ENCODE assay signal across 32 cellular contexts in genomic region chr1:233040494-233040893, GRCh38.
"Had no signal": no experiment of that assay in that cellular context is flagged by ENCODE, and none has a peak within 500 bp of the region (broad histone marks: within the 10 kb centered on the region; RNA-seq: fewer than 3 reads in every experiment).

No MANE protein-coding gene starts in this region.

- H3K4me1 Mint-ChIP-seq: nephron progenitor cell; stimulated activated memory B cell treated with anti-CD40 and anti-IgM and Interleukin-4, amounts not matched to agents 10 μg/mL and 1 μg/mL and 100 μg/mL, for 72 hours; stimulated activated naive CD8-positive, alpha-beta T cell treated with anti-CD3 and anti-CD28 coated beads, Interleukin-15, amount 100 ng/mL, for 72 hours had no signal

- H3K4me1 ChIP-seq: neural progenitor cell, parathyroid adenoma, psoas muscle, spleen, suprapubic skin, testis, tibial artery, transverse colon, upper lobe of right lung, uterus had no signal

- H3K9ac ChIP-seq: neural progenitor cell, parathyroid adenoma had no signal

- H3K27ac Mint-ChIP-seq: naive thymus-derived CD8-positive, alpha-beta T cell; natural killer cell treated with Interleukin-12 subunit alpha and Interleukin-12 subunit beta and Interleukin-15 and Interleukin-18, amount 100 ng/mL, for 72 hours; nephron progenitor cell; neural progenitor cell; progenitor cell of endocrine pancreas; stimulated activated memory B cell treated with anti-CD40 and anti-IgM and Interleukin-4, amounts not matched to agents 10 μg/mL and 1 μg/mL and 100 μg/mL, for 72 hours; type B pancreatic cell had no signal

- ATAC-seq: naive thymus-derived CD8-positive, alpha-beta T cell; natural killer cell treated with Interleukin-12 subunit alpha and Interleukin-12 subunit beta and Interleukin-15 and Interleukin-18, amount 100 ng/mL, for 72 hours; psoas muscle; right cardiac atrium; sciatic nerve; stimulated activated memory B cell treated with anti-CD40 and anti-IgM and Interleukin-4, amounts not matched to agents 10 μg/mL and 1 μg/mL and 100 μg/mL, for 72 hours; stimulated activated naive CD8-positive, alpha-beta T cell treated with anti-CD3 and anti-CD28 coated beads, Interleukin-15, amount 100 ng/mL, for 72 hours; stimulated activated naive CD8-positive, alpha-beta T cell treated with anti-CD3 and anti-CD28 coated beads, Interleukin-15, Interleukin-2, amounts not matched to agents 100 U/mL and 50 U/mL, for 24 hours; upper lobe of right lung had no signal

- H3K36me3 ChIP-seq: neural progenitor cell, ovary, suprapubic skin, tibial artery, transverse colon, upper lobe of right lung, uterus had no signal

- H3K4me3 Mint-ChIP-seq: naive thymus-derived CD8-positive, alpha-beta T cell; natural killer cell treated with Interleukin-12 subunit alpha and Interleukin-12 subunit beta and Interleukin-15 and Interleukin-18, amount 100 ng/mL, for 72 hours; nephron progenitor cell; neural progenitor cell; stimulated activated memory B cell treated with anti-CD40 and anti-IgM and Interleukin-4, amounts not matched to agents 10 μg/mL and 1 μg/mL and 100 μg/mL, for 72 hours; stimulated activated naive CD8-positive, alpha-beta T cell treated with anti-CD3 and anti-CD28 coated beads, Interleukin-15, amount 100 ng/mL, for 72 hours; type B pancreatic cell had no signal

- H3K36me3 Mint-ChIP-seq: natural killer cell treated with Interleukin-12 subunit alpha and Interleukin-12 subunit beta and Interleukin-15 and Interleukin-18, amount 100 ng/mL, for 72 hours; neural progenitor cell; type B pancreatic cell had no signal

- H3K27ac ChIP-seq: neural progenitor cell, ovary, parathyroid adenoma, psoas muscle, skin epidermis, spleen, suprapubic skin, testis, tibial artery, transverse colon, upper lobe of right lung, uterus had no signal

- H3K4me3 ChIP-seq: neural progenitor cell, ovary, psoas muscle, skin epidermis, smooth muscle cell, spleen, suprapubic skin, testis, tibial artery, transverse colon, upper lobe of right lung, uterus had no signal

- H3K27me3 Mint-ChIP-seq: naive thymus-derived CD8-positive, alpha-beta T cell; stimulated activated memory B cell treated with anti-CD40 and anti-IgM and Interleukin-4, amounts not matched to agents 10 μg/mL and 1 μg/mL and 100 μg/mL, for 72 hours; stimulated activated naive CD8-positive, alpha-beta T cell treated with anti-CD3 and anti-CD28 coated beads, Interleukin-15, amount 100 ng/mL, for 72 hours; type B pancreatic cell had no signal

- H3K27me3 ChIP-seq: neural progenitor cell, ovary, spleen, suprapubic skin, testis, tibial artery, transverse colon, upper lobe of right lung, uterus had no signal

- H3K9me3 Mint-ChIP-seq: natural killer cell treated with Interleukin-12 subunit alpha and Interleukin-12 subunit beta and Interleukin-15 and Interleukin-18, amount 100 ng/mL, for 72 hours; nephron progenitor cell; neural progenitor cell; stimulated activated memory B cell treated with anti-CD40 and anti-IgM and Interleukin-4, amounts not matched to agents 10 μg/mL and 1 μg/mL and 100 μg/mL, for 72 hours; stimulated activated naive CD8-positive, alpha-beta T cell treated with anti-CD3 and anti-CD28 coated beads, Interleukin-15, amount 100 ng/mL, for 72 hours had no signal

- H3K9me3 ChIP-seq: ovary, psoas muscle, spleen, suprapubic skin, testis, tibial artery, transverse colon, upper lobe of right lung, uterus had no signal

- DNase-seq: naive thymus-derived CD8-positive, alpha-beta T cell; nephron progenitor cell; occipital lobe; ovary; posterior cingulate gyrus; psoas muscle; right cardiac atrium; spleen; stimulated activated CD4-positive, alpha-beta T cell treated with anti-CD3 and anti-CD28 coated beads, Interleukin-12 subunit alpha, Interleukin-12 subunit beta, amount 100 ng/mL, for 4 hours; stimulated activated CD4-positive, alpha-beta T cell treated with anti-CD3 and anti-CD28 coated beads, Interleukin-1b, Interleukin-23, amount 100 ng/mL, for 48 hours; stimulated activated CD4-positive, alpha-beta T cell treated with anti-CD3 and anti-CD28 coated beads, Interleukin-4, amount 100 ng/mL, for 1 hour; stimulated activated CD4-positive, alpha-beta T cell treated with anti-CD3 and anti-CD28 coated beads, Interleukin-4, amount 100 ng/mL, for 4 hours; stimulated activated CD8-positive, alpha-beta memory T cell treated with anti-CD3 and anti-CD28 coated beads, Interleukin-4, amount 100 ng/mL, for 48 hours; stimulated activated naive CD4-positive, alpha-beta T cell; stimulated activated naive CD8-positive, alpha-beta T cell treated with anti-CD3 and anti-CD28 coated beads, Interleukin-15, amount 100 ng/mL, for 72 hours; stimulated activated naive CD8-positive, alpha-beta T cell treated with anti-CD3 and anti-CD28 coated beads, Interleukin-15, Interleukin-2, amounts not matched to agents 100 U/mL and 50 U/mL, for 24 hours; substantia nigra; testis; tibial artery; transverse colon; upper lobe of right lung; uterus had no signal
